In genomic region chr3:47266709-47267489, GRCh38 we compare ENCODE assay signal across 8 cellular contexts. TPM values are rescaled to one million over a fixed set of nuclear protein-coding genes. Genes with fewer than 3 reads are reported as not detected.
DNase-seq lines count a peak whose midpoint lies in the region; ATAC-seq and TF ChIP-seq lines count a peak whose summit lies in the region.

No MANE protein-coding gene starts in this region.

- H2BK20ac ChIP-seq in H9 (ENCODE audit: low read depth, low read length, poor library complexity, severe bottlenecking) = no peak overlapping the region

- no peak overlapping the region for H3K18ac ChIP-seq in H9 (ENCODE audit: insufficient read length, low read depth, low read length)

- H2BK5ac ChIP-seq in H9 (ENCODE audit: insufficient read length, low read length) = no peak overlapping the region

- no peak overlapping the region for H3K4me3 Mint-ChIP-seq in activated naive CD8-positive, alpha-beta T cell treated with anti-CD3 and anti-CD28 coated beads for 36 hours
- H3K4me3 Mint-ChIP-seq in H9 = no peak overlapping the region

- H3K4me1 Mint-ChIP-seq in activated naive CD8-positive, alpha-beta T cell treated with anti-CD3 and anti-CD28 coated beads for 36 hours = peaks cover 5% of the 10 kb centered on the region
- peaks cover 5% of the 10 kb centered on the region in 2 experiments for H3K4me1 Mint-ChIP-seq in H9

- H3K4me2 ChIP-seq in hepatocyte = no peak overlapping the region
- no peak overlapping the region for H3K4me2 ChIP-seq in H9 (ENCODE audit: insufficient read depth, insufficient read length, low read length)

- no peak overlapping the region for H3K23ac ChIP-seq in H9 (ENCODE audit: insufficient read length, low read depth, low read length)

- H3K36me3 ChIP-seq in hepatocyte (replicated peaks; ENCODE audit: insufficient read depth, low read depth) = no peaks in the 10 kb centered on the region

- no peak overlapping the region for H3K9ac ChIP-seq in H9 (ENCODE audit: extremely low read depth, insufficient read length, low read length)

- no peaks in the 10 kb centered on the region for H3K9me2 ChIP-seq in hepatocyte (replicated peaks; ENCODE audit: insufficient read depth)

- 64% methylated on average over 11 of the region's 11 CpGs for WGBS in hepatocyte (ENCODE audit: low lambda C conversion rate, missing lambda C conversion rate)
- WGBS in H9 (ENCODE audit: extremely low coverage, insufficient read length, low lambda C conversion rate) = no CpG with 5 or more reads among the region's 11 CpGs

- H3K27me3 ChIP-seq in hepatocyte (no peaks in the 10 kb centered on the region), H9 (ENCODE audit: insufficient read depth, low read length) (no peaks in the 10 kb centered on the region)

- no peak overlapping the region for H3T11ph ChIP-seq in H9 (ENCODE audit: low read length)

- no peak overlapping the region for H3K4ac ChIP-seq in H9 (ENCODE audit: low read depth, low read length)

- H2BK15ac ChIP-seq in H9 (ENCODE audit: low read depth, low read length) = no peak overlapping the region

- H3K27me3 Mint-ChIP-seq in activated naive CD8-positive, alpha-beta T cell treated with anti-CD3 and anti-CD28 coated beads for 36 hours = no peaks in the 10 kb centered on the region
- H3K27me3 Mint-ChIP-seq in H9 (ENCODE audit: low read depth) = no peaks in the 10 kb centered on the region; the same call in 1 of the 2 replicates

- no peak overlapping the region for H3K27ac Mint-ChIP-seq in activated naive CD8-positive, alpha-beta T cell treated with anti-CD3 and anti-CD28 coated beads for 36 hours
- H3K27ac Mint-ChIP-seq in H9 = no peak overlapping the region

- H4K20me1 ChIP-seq in hepatocyte (ENCODE audit: insufficient read depth, poor library complexity, severe bottlenecking) (no peaks in the 10 kb centered on the region), H9 (ENCODE audit: control insufficient read depth, insufficient read depth, insufficient read length) (no peaks in the 10 kb centered on the region)

- H3K56ac ChIP-seq in H9 (ENCODE audit: insufficient read length, low read depth, low read length) = no peak overlapping the region

- H3K79me2 ChIP-seq in hepatocyte (no peaks in the 10 kb centered on the region), H9 (ENCODE audit: insufficient read depth, low read length) (no peaks in the 10 kb centered on the region)

- H3K36me3 Mint-ChIP-seq in activated naive CD8-positive, alpha-beta T cell treated with anti-CD3 and anti-CD28 coated beads for 36 hours = no peaks in the 10 kb centered on the region
- no peaks in the 10 kb centered on the region for H3K36me3 Mint-ChIP-seq in H9 (ENCODE audit: insufficient read depth in 1 of 3, low read depth in 3 of 3)

- H4K5ac ChIP-seq in H9 (ENCODE audit: insufficient read length, low read depth, low read length) = no peak overlapping the region

- ATAC-seq in GM21390 (IDR thresholded peaks at IDR 0.05; ENCODE audit: unreplicated experiment) = peak; percentile 57
- ATAC-seq in GM19452 (IDR thresholded peaks at IDR 0.05; ENCODE audit: unreplicated experiment) = no peak

- TF ChIP-seq CTCF in AG04449 (IDR thresholded peaks at IDR 0.05; ENCODE audit: insufficient read depth, low read length, missing control alignments) = no peak
- TF ChIP-seq CTCF in hepatocyte (IDR thresholded peaks at IDR 0.05; ENCODE audit: poor library complexity) = no peak
- TF ChIP-seq CTCF in H9 (conservative IDR thresholded peaks at IDR 0.05) = no peak

- no peaks in the 10 kb centered on the region for H3K9me3 ChIP-seq in hepatocyte (ENCODE audit: low read depth)
- no peaks in the 10 kb centered on the region for H3K9me3 ChIP-seq in H9 (ENCODE audit: control insufficient read depth, low read depth, low read length)

- no peak overlapping the region for H2BK12ac ChIP-seq in H9 (ENCODE audit: insufficient read length, low read depth, low read length)

- POLR2A ChIA-PET in AG04449 (lab: Yijun Ruan, JAX) = interaction anchor here (1.1 kb wide), 1 partner anchor 114 kb away, joined by 3 read pairs; no protein-coding TSS in a partner anchor

- CTCF ChIA-PET in AG04449 (lab: Yijun Ruan, JAX) = interaction anchor here (0.9 to 1.3 kb wide), 4 partner anchors 16 to 520 kb away, joined by 3 to 4 read pairs (median 3); no protein-coding TSS in a partner anchor

- H4K91ac ChIP-seq in H9 (ENCODE audit: insufficient read length, low read depth, low read length) = no peak overlapping the region

- no peak overlapping the region for H2AFZ ChIP-seq in hepatocyte
- no peak overlapping the region for H2AFZ ChIP-seq in H9 (ENCODE audit: low read length)

- DNase-seq in AG04449 (ENCODE audit: low read depth, low spot score) = peak; percentile 29
- DNase-seq in NOMO-1 treated with DMSO at 0.1 percent for 48 hours (lab: John Stamatoyannopoulos, UW; ENCODE audit: unreplicated experiment) = peak; percentile 51
- DNase-seq in activated naive CD8-positive, alpha-beta T cell treated with anti-CD3 and anti-CD28 coated beads for 36 hours = peak; percentile 55
- DNase-seq in hepatocyte (ENCODE audit: low spot score) = peak; percentile 72
- DNase-seq in stimulated activated CD4-positive, alpha-beta T cell treated with anti-CD3 and anti-CD28 coated beads, Interleukin-4, amount 100 ng/mL, for 24 hours = peak; percentile 47
- no peak for DNase-seq in H9

- H3K9me3 Mint-ChIP-seq in activated naive CD8-positive, alpha-beta T cell treated with anti-CD3 and anti-CD28 coated beads for 36 hours = no peaks in the 10 kb centered on the region
- H3K9me3 Mint-ChIP-seq in H9 = no peaks in the 10 kb centered on the region

- no peak overlapping the region for H4K8ac ChIP-seq in H9 (replicated peaks; ENCODE audit: insufficient read length, low read depth, low read length)

- H3K23me2 ChIP-seq in H9 (ENCODE audit: insufficient read length, low read depth, low read length, poor library complexity, severe bottlenecking) = no peaks in the 10 kb centered on the region

- H2AK5ac ChIP-seq in H9 (ENCODE audit: insufficient read length, low read length) = no peak overlapping the region

- H3K14ac ChIP-seq in H9 (ENCODE audit: insufficient read depth, low read length) = no peak overlapping the region

- H3K27ac ChIP-seq in hepatocyte (no peak overlapping the region), H9 (ENCODE audit: insufficient read length, low read depth, low read length) (no peak overlapping the region)

- no peak overlapping the region for H2BK120ac ChIP-seq in H9 (ENCODE audit: low read depth, low read length, poor library complexity, severe bottlenecking)

- H3K79me1 ChIP-seq in H9 (ENCODE audit: insufficient read depth, low read depth, low read length, poor library complexity, severe bottlenecking) = no peaks in the 10 kb centered on the region

- no peak overlapping the region for H3K4me3 ChIP-seq in AG04449 (ENCODE audit: low read depth, low read length)
- H3K4me3 ChIP-seq in hepatocyte = no peak overlapping the region

- H3K4me1 ChIP-seq in hepatocyte (ENCODE audit: insufficient read depth) (peaks cover 4% of the 10 kb centered on the region), H9 (ENCODE audit: insufficient read depth, low read length) (no peaks in the 10 kb centered on the region)

RNA-seq across cellular contexts. Expression of gene KIF9, which starts 15.7 kb away (rescaled TPM):
- total RNA-seq in activated naive CD8-positive, alpha-beta T cell treated with anti-CD3 and anti-CD28 coated beads for 36 hours = 1 to 10 TPM; 6.9 to 7.6 TPM
- total RNA-seq in hepatocyte (4.2 and 10.4 TPM in 2 replicates), H9 (2021) (8.4 and 11.8 TPM in 2 replicates)
- polyA plus RNA-seq in hepatocyte = 5.3 and 9.8 TPM in 2 replicates

RNA-seq across cellular contexts. Expression of gene KLHL18, which starts 15.8 kb away (rescaled TPM):
- total RNA-seq in activated naive CD8-positive, alpha-beta T cell treated with anti-CD3 and anti-CD28 coated beads for 36 hours = 10 to 100 TPM; 42.2 to 48.6 TPM
- total RNA-seq in hepatocyte = 10.8 and 11.6 TPM in 2 replicates
- 13.6 and 15.1 TPM in 2 replicates for polyA plus RNA-seq in hepatocyte
- 49.3 and 55.3 TPM in 2 replicates for total RNA-seq in H9 (2021)
